In genomic region chr1:153220606-153221303, GRCh38 we compare ENCODE assay signal across 20 cellular contexts. TPM values are rescaled to one million over a fixed set of nuclear protein-coding genes. Genes with fewer than 3 reads are reported as not detected.
DNase-seq lines count a peak whose midpoint lies in the region; ATAC-seq, FAIRE-seq and TF ChIP-seq lines count a peak whose summit lies in the region.
"Had no signal": no experiment of that assay in that cellular context is flagged by ENCODE, and none has a peak within 500 bp of the region (broad histone marks: within the 10 kb centered on the region; RNA-seq: fewer than 3 reads in every experiment).

No MANE protein-coding gene starts in this region.

- 0% methylated on average over 6 of the region's 6 CpGs for WGBS in K562 (ENCODE audit: insufficient coverage, low coverage, missing lambda C conversion rate)

- 0 out of 2 replicates have a peak, but pooled peaks have one; percentile 11 for TF ChIP-seq EP300 in K562 (IDR thresholded peaks at IDR 0.05; ENCODE audit: low read length)

- no peak for TF ChIP-seq POLR2A in K562 (conservative IDR thresholded peaks at IDR 0.05)

- H3K9me3 Mint-ChIP-seq in immature natural killer cell: peaks cover 0 to 3% (median 0%) of the 10 kb centered on the region in 6 donors
- H3K9me3 Mint-ChIP-seq: endodermal cell, GM23338 had no signal

- no peak overlapping the region for H3K4me3 Mint-ChIP-seq in immature natural killer cell
- H3K4me3 Mint-ChIP-seq: activated CD4-positive, alpha-beta T cell treated with anti-CD3 and anti-CD28 coated beads for 36 hours; endodermal cell; GM23338 had no signal

- no peak overlapping the region for H2AFZ ChIP-seq in K562 (ENCODE audit: low read depth, low read length)
- H2AFZ ChIP-seq: GM23338 had no signal

- in situ Hi-C loops in K562 (cut with MboI): loop anchor here (10.0 kb wide), 2 partner anchors 346 to 566 kb away; partner anchors contain the start of gene SMCP

- POLR2A ChIA-PET in K562 (lab: Yijun Ruan, JAX): no interaction called here

- no peak for FAIRE-seq in K562 (lab: Jason Lieb, UNC)

- H3K27ac ChIP-seq in BLaER1 treated with 17β-estradiol and CSF1 and Interleukin-3, amounts not matched to agents 10 nM and 100 nM: no peak overlapping the region
- no peak overlapping the region for H3K27ac ChIP-seq in K562 (ENCODE audit: extremely low read depth, low read depth, low read length)
- H3K27ac ChIP-seq: SJCRH30, suprapubic skin had no signal

- no peak for TF ChIP-seq RAD21 in K562 (CRISPR knock-in tag; conservative IDR thresholded peaks at IDR 0.05 in 1 of 2, IDR thresholded peaks at IDR 0.05 in 1 of 2)

- no peaks in the 10 kb centered on the region for H3K79me2 ChIP-seq in K562 (ENCODE audit: control insufficient read depth, insufficient read depth, low read length)

- intact Hi-C loops in K562 (cut with micrococcal nuclease): loop anchor here (5.0 to 10.0 kb wide), 2 partner anchors 346 to 568 kb away; partner anchors contain the start of gene SMCP

- peak overlapping the region in 8 of 11 experiments; percentile 13 to 63 (median 30); a peak in 13 of 22 replicates for H3K4me2 ChIP-seq in BLaER1 treated with 17β-estradiol and CSF1 and Interleukin-3, amounts not matched to agents 10 nM and 100 nM
- no peak overlapping the region for H3K4me2 ChIP-seq in K562 (ENCODE audit: insufficient read depth, low read length)
- H3K4me2 ChIP-seq: GM23338 had no signal

- no peak overlapping the region for H3K4me3 ChIP-seq in BLaER1 treated with 17β-estradiol and CSF1 and Interleukin-3, amounts not matched to agents 10 nM and 100 nM
- H3K4me3 ChIP-seq in K562: no peak overlapping the region
- H3K4me3 ChIP-seq: GM23338, SJCRH30, suprapubic skin had no signal

- DNase-seq in HUDEP-2 (lab: John Stamatoyannopoulos, UW; ENCODE audit: unreplicated experiment in 76 of 76): peak in 42 of 76 experiments; percentile 4 to 70 (median 37)
- DNase-seq in K562 (ENCODE audit: extremely low read depth in 1 of 4, low spot score in 3 of 4): peak in 2 of 4 experiments; percentile 14 to 33
- DNase-seq in midbrain (lab: John Stamatoyannopoulos, UW): peak; percentile 57
- no peak for DNase-seq in effector CD8-positive, alpha-beta T cell (lab: John Stamatoyannopoulos, UW)
- DNase-seq in immature natural killer cell: no peak
- DNase-seq: activated CD4-positive, alpha-beta T cell treated with anti-CD3 and anti-CD28 coated beads for 36 hours; activated gamma-delta T cell; cerebellar nuclear complex; endodermal cell; KG1; NCI-H1048; NCI-H2227 treated with DMSO at 0.1 percent for 48 hours; SJCRH30; stimulated activated CD4-positive, alpha-beta T cell treated with anti-CD3 and anti-CD28 coated beads, Interleukin-2, amount 100 ng/mL, for 24 hours; T-helper 9 cell had no signal

- H3K27me3 ChIP-seq in BLaER1 treated with 17β-estradiol and CSF1 and Interleukin-3, amounts not matched to agents 10 nM and 100 nM: no peaks in the 10 kb centered on the region
- peaks cover 2 to 18% of the 10 kb centered on the region in 2 experiments; a peak in 1 of 5 replicates for H3K27me3 ChIP-seq in K562 (ENCODE audit: control insufficient read depth in 2 of 2, insufficient read depth in 2 of 2, low read length in 2 of 2)
- H3K27me3 ChIP-seq: SJCRH30 had no signal

- no peak overlapping the region for H3K9ac ChIP-seq in BLaER1 treated with 17β-estradiol and CSF1 and Interleukin-3, amounts not matched to agents 10 nM and 100 nM
- no peak overlapping the region for H3K9ac ChIP-seq in K562 (ENCODE audit: insufficient read depth in 1 of 2, low read depth in 2 of 2, low read length in 2 of 2)

- H3K36me3 ChIP-seq in BLaER1 treated with 17β-estradiol and CSF1 and Interleukin-3, amounts not matched to agents 10 nM and 100 nM: no peaks in the 10 kb centered on the region
- no peaks in the 10 kb centered on the region for H3K36me3 ChIP-seq in K562 (ENCODE audit: control insufficient read depth, insufficient read depth, low read length)
- H3K36me3 ChIP-seq: SJCRH30, suprapubic skin had no signal

- no TSS peak for BruUV-seq in K562 (replicated peaks; lab: Mats Ljungman, UMichigan)

- H3K9me1 ChIP-seq in K562 (ENCODE audit: control insufficient read depth, insufficient read depth, low read length): no peaks in the 10 kb centered on the region

- no peaks in the 10 kb centered on the region for H4K20me1 ChIP-seq in BLaER1 treated with 17β-estradiol and CSF1 and Interleukin-3, amounts not matched to agents 10 nM and 100 nM
- H4K20me1 ChIP-seq in K562 (replicated peaks; ENCODE audit: control insufficient read depth, insufficient read depth, low read length): no peaks in the 10 kb centered on the region

- peaks cover 0 to 30% (median 17%) of the 10 kb centered on the region in 10 experiments; a peak in 13 of 20 replicates for H3K4me1 ChIP-seq in BLaER1 treated with 17β-estradiol and CSF1 and Interleukin-3, amounts not matched to agents 10 nM and 100 nM
- no peaks in the 10 kb centered on the region; a peak in 1 of 5 replicates for H3K4me1 ChIP-seq in K562 (replicated peaks in 1 of 2; ENCODE audit: control insufficient read depth in 2 of 2, insufficient read depth in 2 of 2, low read length in 2 of 2)
- H3K4me1 ChIP-seq: SJCRH30, suprapubic skin had no signal

- CTCF ChIA-PET in K562 (lab: Yijun Ruan, JAX; ENCODE audit: low intra/inter-chr PET ratio): no interaction called here

- no peaks in the 10 kb centered on the region for H3K4me1 Mint-ChIP-seq in immature natural killer cell
- H3K4me1 Mint-ChIP-seq: activated CD4-positive, alpha-beta T cell treated with anti-CD3 and anti-CD28 coated beads for 36 hours; endodermal cell; GM23338 had no signal

- ATAC-seq in K562 (no peak; the same call in 2 of the 3 replicates), GM21786 (IDR thresholded peaks at IDR 0.05; ENCODE audit: unreplicated experiment) (no peak)
- ATAC-seq: activated CD4-positive, alpha-beta T cell treated with anti-CD3 and anti-CD28 coated beads for 36 hours; GM23338 had no signal

- H3K9me3 ChIP-seq in BLaER1 treated with 17β-estradiol and CSF1 and Interleukin-3, amounts not matched to agents 10 nM and 100 nM (replicated peaks in 1 of 11): no peaks in the 10 kb centered on the region
- H3K9me3 ChIP-seq in K562 (replicated peaks; ENCODE audit: control insufficient read depth, insufficient read depth, low read depth, low read length): no peaks in the 10 kb centered on the region
- H3K9me3 ChIP-seq: SJCRH30, suprapubic skin had no signal

- no peak overlapping the region for H3K27ac Mint-ChIP-seq in immature natural killer cell
- H3K27ac Mint-ChIP-seq: activated CD4-positive, alpha-beta T cell treated with anti-CD3 and anti-CD28 coated beads for 36 hours; endodermal cell; GM23338 had no signal

- H3K27me3 Mint-ChIP-seq in immature natural killer cell (ENCODE audit: low read depth in 3 of 3): peaks cover 2 to 11% (median 4%) of the 10 kb centered on the region in 3 donors

- TF ChIP-seq CTCF in K562 (IDR thresholded peaks at IDR 0.05 in 2 of 3, conservative IDR thresholded peaks at IDR 0.05 in 1 of 3; ENCODE audit: insufficient read depth in 2 of 3, low read depth in 1 of 3, low read length in 3 of 3): no peak

- H3K36me3 Mint-ChIP-seq in immature natural killer cell: no peaks in the 10 kb centered on the region

RNA-seq across cellular contexts. Expression of gene PRR9, which starts 3.4 kb away (rescaled TPM):
- 0.35 TPM in 1 of 2 replicates, not detected in the other for total RNA-seq in K562 (2011; cell fraction: chromatin; rRNA removed; ENCODE audit: low replicate concordance)
- total RNA-seq in K562 (2011; cell fraction: nucleolus; rRNA removed): not detected in 2 replicates
- not detected in 2 replicates for total RNA-seq in K562 (2011; cell fraction: nucleoplasm; rRNA removed)
- 0.23 TPM in 1 of 2 replicates, not detected in the other for total RNA-seq in K562 (2014; rRNA removed)
- 0.15 and 0.38 TPM in 2 replicates for total RNA-seq in K562 (2014; rRNA removed; fragmentation: Illumina TruSeq; extraction: Trizol)
- 1.4 and 1.6 TPM in 2 replicates for total RNA-seq in K562 (2015; rRNA removed; fragmentation: Illumina TruSeq; extraction: Trizol)
- 0.20 TPM in 1 of 2 replicates, not detected in the other for total RNA-seq in K562 (2021)
- 0.14 TPM in 1 of 2 replicates, not detected in the other for polyA plus RNA-seq in K562 (2011; rRNA removed)
- polyA plus RNA-seq in K562 (2011; cell fraction: cytosol; rRNA removed): 0.33 TPM in 1 of 2 replicates, not detected in the other
- 0.27 TPM in 1 of 2 replicates, not detected in the other for polyA plus RNA-seq in K562 (2011; cell fraction: nucleus; rRNA removed)
- polyA plus RNA-seq in K562 (2012): 2.1 and 8.2 TPM in 2 replicates
- polyA plus RNA-seq in K562 (2014; fragmentation: Illumina TruSeq; extraction: Trizol): 0.22 TPM in 1 of 2 replicates, not detected in the other
- polyA plus RNA-seq in K562 (2014; fragmentation: Nextera tagmentation; extraction: Ambion mirVana): 1 to 10 TPM in 1 of 2 experiments, under 1 TPM in 1; 0.59 to 1.1 TPM
- polyA plus RNA-seq in K562 (2014; rRNA removed): 0.25 TPM in 1 of 2 replicates, not detected in the other
- polyA minus RNA-seq in K562 (2011; rRNA and poly(A)+ RNA removed): not detected in 2 replicates
- polyA minus RNA-seq in K562 (2011; cell fraction: cytosol; rRNA and poly(A)+ RNA removed): not detected in 2 replicates
- polyA minus RNA-seq in K562 (2011; cell fraction: nucleus; rRNA and poly(A)+ RNA removed): not detected in 2 replicates
- polyA plus RNA-seq in immature natural killer cell: not detected
- total RNA-seq: activated CD4-positive, alpha-beta T cell treated with anti-CD3 and anti-CD28 coated beads for 36 hours; endodermal cell; GM23338; mucosa of gallbladder; SJCRH30 had no signal
- polyA plus RNA-seq: GM23338 had no signal

RNA-seq across cellular contexts. Expression of gene LELP1, which starts 17.5 kb away (rescaled TPM):
- total RNA-seq in K562 (2011; cell fraction: chromatin; rRNA removed; ENCODE audit: low replicate concordance): not detected in 2 replicates
- total RNA-seq in K562 (2011; cell fraction: nucleolus; rRNA removed): not detected in 2 replicates
- total RNA-seq in K562 (2011; cell fraction: nucleoplasm; rRNA removed): not detected in 2 replicates
- total RNA-seq in K562 (2014; rRNA removed) (not detected in 2 replicates), K562 (2014; rRNA removed; fragmentation: Illumina TruSeq; extraction: Trizol) (not detected in 2 replicates), K562 (2015; rRNA removed; fragmentation: Illumina TruSeq; extraction: Trizol) (not detected in 2 replicates), K562 (2021) (not detected in 2 replicates)
- polyA plus RNA-seq in K562 (2011; rRNA removed) (not detected in 2 replicates), K562 (2014; fragmentation: Illumina TruSeq; extraction: Trizol) (not detected in 2 replicates), K562 (2014; fragmentation: Nextera tagmentation; extraction: Ambion mirVana) (not detected), K562 (2014; rRNA removed) (not detected in 2 replicates), immature natural killer cell (not detected)
- not detected in 2 replicates for polyA plus RNA-seq in K562 (2011; cell fraction: cytosol; rRNA removed)
- not detected in 2 replicates for polyA plus RNA-seq in K562 (2011; cell fraction: nucleus; rRNA removed)
- not detected in 2 replicates for polyA plus RNA-seq in K562 (2012)
- not detected in 2 replicates for polyA minus RNA-seq in K562 (2011; rRNA and poly(A)+ RNA removed)
- not detected in 2 replicates for polyA minus RNA-seq in K562 (2011; cell fraction: cytosol; rRNA and poly(A)+ RNA removed)
- polyA minus RNA-seq in K562 (2011; cell fraction: nucleus; rRNA and poly(A)+ RNA removed): not detected in 2 replicates
- total RNA-seq: activated CD4-positive, alpha-beta T cell treated with anti-CD3 and anti-CD28 coated beads for 36 hours; endodermal cell; GM23338; mucosa of gallbladder; SJCRH30; suprapubic skin had no signal
- polyA plus RNA-seq: GM23338 had no signal

RNA-seq across cellular contexts. Expression of gene LORICRIN, which starts 38.7 kb away (rescaled TPM):
- not detected in 2 replicates for total RNA-seq in K562 (2011; cell fraction: chromatin; rRNA removed; ENCODE audit: low replicate concordance)
- total RNA-seq in K562 (2011; cell fraction: nucleolus; rRNA removed): not detected in 2 replicates
- total RNA-seq in K562 (2011; cell fraction: nucleoplasm; rRNA removed): not detected in 2 replicates
- total RNA-seq in K562 (2014; rRNA removed): not detected in 2 replicates
- not detected in 2 replicates for total RNA-seq in K562 (2014; rRNA removed; fragmentation: Illumina TruSeq; extraction: Trizol)
- not detected in 2 replicates for total RNA-seq in K562 (2015; rRNA removed; fragmentation: Illumina TruSeq; extraction: Trizol)
- not detected in 2 replicates for total RNA-seq in K562 (2021)
- polyA plus RNA-seq in K562 (2011; rRNA removed): not detected in 2 replicates
- polyA plus RNA-seq in K562 (2011; cell fraction: cytosol; rRNA removed): not detected in 2 replicates
- polyA plus RNA-seq in K562 (2011; cell fraction: nucleus; rRNA removed): not detected in 2 replicates
- not detected in 2 replicates for polyA plus RNA-seq in K562 (2012)
- not detected in 2 replicates for polyA plus RNA-seq in K562 (2014; fragmentation: Illumina TruSeq; extraction: Trizol)
- not detected for polyA plus RNA-seq in K562 (2014; fragmentation: Nextera tagmentation; extraction: Ambion mirVana)
- not detected in 2 replicates for polyA plus RNA-seq in K562 (2014; rRNA removed)
- polyA minus RNA-seq in K562 (2011; rRNA and poly(A)+ RNA removed): not detected in 2 replicates
- not detected in 2 replicates for polyA minus RNA-seq in K562 (2011; cell fraction: cytosol; rRNA and poly(A)+ RNA removed)
- polyA minus RNA-seq in K562 (2011; cell fraction: nucleus; rRNA and poly(A)+ RNA removed): not detected in 2 replicates
- polyA plus RNA-seq in immature natural killer cell: not detected
- total RNA-seq: activated CD4-positive, alpha-beta T cell treated with anti-CD3 and anti-CD28 coated beads for 36 hours; endodermal cell; GM23338; mucosa of gallbladder; SJCRH30 had no signal

Comparison
In these comparisons a context has a peak if more than half of its experiments do, and no peak if none do; other contexts are left out.
1. DNase-seq: peak in HUDEP-2 (42 of 76) and midbrain (single experiment); none in effector CD8-positive, alpha-beta T cell (single experiment) and immature natural killer cell (0 of 3).